Comparison of ENCODE assay signal across 9 cellular contexts in the genomic region with DNA sequence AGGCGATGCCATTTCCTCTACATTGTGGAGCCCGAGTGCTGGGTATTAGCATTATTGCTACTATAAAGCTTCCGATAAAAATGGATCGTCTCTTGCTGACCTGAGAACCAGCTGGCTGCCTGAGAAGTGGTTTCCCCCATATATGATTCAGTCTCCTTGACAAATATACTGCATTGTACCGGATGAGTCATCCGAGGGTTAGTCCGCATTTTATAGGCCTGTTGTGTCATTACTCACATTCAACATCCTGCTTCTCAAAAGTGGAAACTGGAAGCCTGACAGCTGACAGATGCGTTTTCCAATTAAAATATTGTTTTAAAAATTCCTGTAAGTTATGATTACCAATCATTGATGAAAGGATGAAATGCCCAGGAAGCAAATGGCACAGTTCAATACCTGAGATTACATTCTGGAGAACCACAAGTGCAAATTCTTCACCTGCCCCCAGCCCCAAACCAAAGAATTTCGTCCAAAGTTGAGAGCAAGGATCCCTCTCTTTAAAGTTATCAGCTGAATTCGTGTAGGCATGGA.
DNase-seq lines count a peak whose midpoint lies in the region; ATAC-seq and TF ChIP-seq lines count a peak whose summit lies in the region.
"Had no signal": no experiment of that assay in that cellular context is flagged by ENCODE, and none has a peak within 500 bp of the region (broad histone marks: within the 10 kb centered on the region; RNA-seq: fewer than 3 reads in every experiment).

No MANE protein-coding gene starts in this region.

- peak; percentile 35 for DNase-seq in BE2C
- peak; percentile 95 for DNase-seq in HPDE6-E6E7 (ENCODE audit: extremely low spot score)
- peak; percentile 76 for DNase-seq in RWPE2 (ENCODE audit: low spot score)
- DNase-seq in epithelial cell of proximal tubule (ENCODE audit: low read depth) = peak; percentile 74
- peak; percentile 77 for DNase-seq in prostate gland (ENCODE audit: low spot score)
- no peak for DNase-seq in OCI-M1 (lab: John Stamatoyannopoulos, UW)
- DNase-seq in NCI-H524 treated with DMSO at 0.1 percent for 48 hours (lab: John Stamatoyannopoulos, UW) = no peak
- DNase-seq: left cardiac atrium had no signal

- ATAC-seq in GM18519 (IDR thresholded peaks at IDR 0.05; ENCODE audit: low FRiP score, unreplicated experiment) (peak; percentile 72), RWPE2 (ENCODE audit: low read depth) (peak; percentile 78)

- H3K27ac ChIP-seq in RWPE2 (ENCODE audit: poor library complexity, severe bottlenecking) = peak overlapping the region; percentile 94
- peak overlapping the region; percentile 51 to 69 for H3K27ac ChIP-seq in prostate gland

- H3K9me3 ChIP-seq in BE2C (no peaks in the 10 kb centered on the region), RWPE2 (ENCODE audit: severe bottlenecking) (no peaks in the 10 kb centered on the region), prostate gland (no peaks in the 10 kb centered on the region)

- peaks cover 10% of the 10 kb centered on the region for H3K4me1 ChIP-seq in BE2C
- H3K4me1 ChIP-seq in RWPE2 (ENCODE audit: insufficient read depth, poor library complexity, severe bottlenecking) = peaks cover 52% of the 10 kb centered on the region
- peaks cover 2% of the 10 kb centered on the region for H3K4me1 ChIP-seq in prostate gland (replicated peaks)

- H3K36me3 ChIP-seq in BE2C = no peaks in the 10 kb centered on the region
- no peaks in the 10 kb centered on the region for H3K36me3 ChIP-seq in RWPE2 (ENCODE audit: low read depth)
- H3K36me3 ChIP-seq in prostate gland = no peaks in the 10 kb centered on the region

- no peak for TF ChIP-seq POLR2A in prostate gland (IDR thresholded peaks at IDR 0.05)

- H3K4me3 ChIP-seq in BE2C (ENCODE audit: low read depth, low read length) (peak overlapping the region; percentile 32), RWPE2 (ENCODE audit: severe bottlenecking) (no peak overlapping the region), epithelial cell of proximal tubule (ENCODE audit: low read depth, low read length) (no peak overlapping the region), prostate gland (peak overlapping the region in 1 of 2 donors; percentile 14)

- no peaks in the 10 kb centered on the region for H3K27me3 ChIP-seq in BE2C
- H3K27me3 ChIP-seq in RWPE2 (ENCODE audit: insufficient read depth, poor library complexity, severe bottlenecking) = no peaks in the 10 kb centered on the region
- H3K27me3 ChIP-seq in prostate gland (replicated peaks; ENCODE audit: insufficient read depth) = no peaks in the 10 kb centered on the region

- intact Hi-C loops in prostate gland (cut with DNase I) = no loop called here

- WGBS in prostate gland = 19% methylated on average over 10 of the region's 10 CpGs

- TF ChIP-seq CTCF in BE2C (IDR thresholded peaks at IDR 0.05; ENCODE audit: low read depth, low read length) = no peak
- TF ChIP-seq CTCF in RWPE2 (IDR thresholded peaks at IDR 0.05; ENCODE audit: poor library complexity, severe bottlenecking) = no peak
- TF ChIP-seq CTCF in epithelial cell of proximal tubule (conservative IDR thresholded peaks at IDR 0.05; ENCODE audit: low read depth, low read length) = no peak
- no peak for TF ChIP-seq CTCF in prostate gland (IDR thresholded peaks at IDR 0.05)

Comparison
In these comparisons a context has a peak if more than half of its experiments do, and no peak if none do; other contexts are left out.
1. DNase-seq: peak in BE2C (single experiment), HPDE6-E6E7 (single experiment), RWPE2 (single experiment), epithelial cell of proximal tubule (single experiment) and prostate gland (single experiment); none in OCI-M1 (single experiment) and NCI-H524 treated with DMSO at 0.1 percent for 48 hours (single experiment).